In the genomic region with DNA sequence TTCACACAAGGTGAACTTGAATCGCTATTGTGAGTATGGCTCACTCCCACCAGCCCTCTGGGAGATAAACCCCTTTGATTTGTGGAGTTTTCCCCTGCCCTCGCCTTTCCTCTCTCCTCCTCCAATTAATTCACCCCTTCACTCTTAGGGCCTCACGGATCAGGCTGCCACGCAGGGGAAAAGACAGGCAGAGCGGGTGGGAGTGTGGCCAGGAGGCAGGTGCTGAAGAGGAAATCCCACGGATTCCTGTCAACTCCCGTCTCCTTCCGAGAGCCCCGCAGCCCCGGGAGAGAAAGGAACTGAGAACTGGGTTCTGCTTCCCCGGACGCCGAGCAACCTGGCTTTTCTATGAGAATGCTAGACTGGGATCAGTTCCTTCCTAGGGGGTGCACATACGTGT, we compare ENCODE assay signal across 10 cellular contexts.
DNase-seq lines count a peak whose midpoint lies in the region; ATAC-seq and TF ChIP-seq lines count a peak whose summit lies in the region.
"Had no signal": no experiment of that assay in that cellular context is flagged by ENCODE, and none has a peak within 500 bp of the region (broad histone marks: within the 10 kb centered on the region; RNA-seq: fewer than 3 reads in every experiment).

No MANE protein-coding gene starts in this region.

- H3K9me3 ChIP-seq in stomach smooth muscle (ENCODE audit: control insufficient read depth in 2 of 2, low read length in 2 of 2), result peaks cover 0 to 5% of the 10 kb centered on the region in 2 donors
- H3K9me3 ChIP-seq: gastrocnemius medialis had no signal

- peaks cover 52% of the 10 kb centered on the region for H3K27me3 ChIP-seq in kidney epithelial cell (ENCODE audit: control insufficient read depth, insufficient read depth, low read length)
- H3K27me3 ChIP-seq in stomach smooth muscle (ENCODE audit: control insufficient read depth in 1 of 2, insufficient read depth in 2 of 2, low read length in 2 of 2), result peaks cover 12 to 21% of the 10 kb centered on the region in 2 donors

- H3K27me3 Mint-ChIP-seq in activated naive CD8-positive, alpha-beta T cell treated with anti-CD3 and anti-CD28 coated beads, Interleukin-2, amount 50 U/mL, for 24 hours, result peaks cover 17% of the 10 kb centered on the region

- H3K4me1 Mint-ChIP-seq in activated naive CD8-positive, alpha-beta T cell treated with anti-CD3 and anti-CD28 coated beads, Interleukin-2, amount 50 U/mL, for 24 hours, result no peaks in the 10 kb centered on the region
- H3K4me1 Mint-ChIP-seq: brain had no signal

- ATAC-seq in activated naive CD8-positive, alpha-beta T cell treated with anti-CD3 and anti-CD28 coated beads, Interleukin-2, amount 50 U/mL, for 24 hours, result no peak
- ATAC-seq in GM18511 (IDR thresholded peaks at IDR 0.05; ENCODE audit: unreplicated experiment), result no peak
- ATAC-seq: gastrocnemius medialis had no signal

- no peak overlapping the region for H3K4me3 Mint-ChIP-seq in activated naive CD8-positive, alpha-beta T cell treated with anti-CD3 and anti-CD28 coated beads, Interleukin-2, amount 50 U/mL, for 24 hours
- H3K4me3 Mint-ChIP-seq: brain had no signal

- no peaks in the 10 kb centered on the region for H3K36me3 Mint-ChIP-seq in activated naive CD8-positive, alpha-beta T cell treated with anti-CD3 and anti-CD28 coated beads, Interleukin-2, amount 50 U/mL, for 24 hours (ENCODE audit: low read depth)
- H3K36me3 Mint-ChIP-seq: brain had no signal

- DNase-seq in DMS79 treated with DMSO at 0.1 percent for 48 hours (lab: John Stamatoyannopoulos, UW), result peak; percentile 22
- DNase-seq in DMS79 (lab: John Stamatoyannopoulos, UW), result no peak
- peak; percentile 47 for DNase-seq in amniotic epithelial cell (ENCODE audit: low read depth)
- DNase-seq in kidney epithelial cell (ENCODE audit: low read depth), result no peak
- DNase-seq in NCI-H446 (lab: John Stamatoyannopoulos, UW), result no peak
- DNase-seq in activated naive CD8-positive, alpha-beta T cell treated with anti-CD3 and anti-CD28 coated beads, Interleukin-2, amount 50 U/mL, for 24 hours, result no peak
- DNase-seq: gastrocnemius medialis had no signal

- H3K27ac ChIP-seq in stomach smooth muscle (ENCODE audit: low read length), result no peak overlapping the region
- H3K27ac ChIP-seq: gastrocnemius medialis had no signal

- peak overlapping the region in 1 of 2 donors; percentile 4 for H3K9ac ChIP-seq in stomach smooth muscle (ENCODE audit: low read length in 2 of 2)

- H3K27ac Mint-ChIP-seq in activated naive CD8-positive, alpha-beta T cell treated with anti-CD3 and anti-CD28 coated beads, Interleukin-2, amount 50 U/mL, for 24 hours, result no peak overlapping the region
- H3K27ac Mint-ChIP-seq: brain had no signal

- no peaks in the 10 kb centered on the region for H3K9me3 Mint-ChIP-seq in activated naive CD8-positive, alpha-beta T cell treated with anti-CD3 and anti-CD28 coated beads, Interleukin-2, amount 50 U/mL, for 24 hours

- H3K4me3 ChIP-seq in kidney epithelial cell (ENCODE audit: low read depth, low read length) (peak overlapping the region; percentile 3), stomach smooth muscle (ENCODE audit: low read length in 2 of 2) (peak overlapping the region; percentile 56 to 59)

- H3K4me1 ChIP-seq in stomach smooth muscle (ENCODE audit: control insufficient read depth, insufficient read depth, low read length), result peaks cover 11% of the 10 kb centered on the region
- H3K4me1 ChIP-seq: gastrocnemius medialis had no signal

- H3K36me3 ChIP-seq in kidney epithelial cell (ENCODE audit: control insufficient read depth, insufficient read depth, low read length) (no peaks in the 10 kb centered on the region), stomach smooth muscle (ENCODE audit: control insufficient read depth in 2 of 2, insufficient read depth in 2 of 2, low read length in 2 of 2) (no peaks in the 10 kb centered on the region)
- H3K36me3 ChIP-seq: gastrocnemius medialis had no signal

- TF ChIP-seq CTCF in kidney epithelial cell (IDR thresholded peaks at IDR 0.05; ENCODE audit: insufficient read depth, low read length, poor library complexity, severe bottlenecking), result no peak

Comparison
In these comparisons a context has a peak if more than half of its experiments do, and no peak if none do; other contexts are left out.
1. DNase-seq: peak in DMS79 treated with DMSO at 0.1 percent for 48 hours (single experiment) and amniotic epithelial cell (single experiment); none in DMS79 (single experiment), kidney epithelial cell (single experiment), NCI-H446 (0 of 2) and activated naive CD8-positive, alpha-beta T cell treated with anti-CD3 and anti-CD28 coated beads, Interleukin-2, amount 50 U/mL, for 24 hours (single experiment).